21 cellular contexts compared by ENCODE assay signal in genomic region chrX:72052415-72053090, GRCh38.
DNase-seq lines count a peak whose midpoint lies in the region; ATAC-seq, FAIRE-seq and TF ChIP-seq lines count a peak whose summit lies in the region.
"Had no signal": no experiment of that assay in that cellular context is flagged by ENCODE, and none has a peak within 500 bp of the region (broad histone marks: within the 10 kb centered on the region; RNA-seq: fewer than 3 reads in every experiment).

No MANE protein-coding gene starts in this region.

- no peak for TF ChIP-seq CTCF in chondrocyte (IDR thresholded peaks at IDR 0.05)

- TF ChIP-seq POLR2A in GM12892 (IDR thresholded peaks at IDR 0.05; ENCODE audit: low read depth, low read length): no peak

- DNase-seq in activated CD8-positive, alpha-beta memory T cell treated with anti-CD3 and anti-CD28 coated beads for 24 hours: peak; percentile 26
- no peak for DNase-seq in activated CD8-positive, alpha-beta memory T cell treated with anti-CD3 and anti-CD28 coated beads, Interleukin-2, amount 10 ng/mL, durations not matched to agents 7 days and 5 days
- DNase-seq in chondrocyte (ENCODE audit: low spot score) (peak; percentile 2), iPS DF 6.9 (ENCODE audit: low read depth, low spot score) (peak; percentile 29), NCI-H2196 (lab: John Stamatoyannopoulos, UW; ENCODE audit: unreplicated experiment) (no peak), GM12892 (ENCODE audit: insufficient read length) (no peak), kidney glomerular epithelial cell (lab: John Stamatoyannopoulos, UW) (no peak)
- no peak for DNase-seq in stimulated activated CD4-positive, alpha-beta T cell treated with anti-CD3 and anti-CD28 coated beads, Interleukin-15, amount 100 ng/mL, for 24 hours
- DNase-seq: activated effector memory CD4-positive, alpha-beta T cell treated with Interleukin-2 at 50 U/mL for 16 hours; CD4-positive, alpha-beta memory T cell; DMS79 treated with DMSO at 0.1 percent for 48 hours; foreskin keratinocyte; immature natural killer cell; MM.1S; NCI-H2081; NCI-H748 treated with DMSO at 0.1 percent for 48 hours; thyroid gland had no signal

- H3K4me3 ChIP-seq in iPS DF 6.9 (ENCODE audit: low read length): no peak overlapping the region
- H3K4me3 ChIP-seq: thyroid gland had no signal

- H3K4me1 Mint-ChIP-seq in activated CD8-positive, alpha-beta memory T cell treated with anti-CD3 and anti-CD28 coated beads, Interleukin-2, amount 10 ng/mL, durations not matched to agents 7 days and 5 days: peaks cover 2% of the 10 kb centered on the region
- H3K4me1 Mint-ChIP-seq in chondrocyte (ENCODE audit: low read depth): peaks cover 5% of the 10 kb centered on the region

- H3K27me3 ChIP-seq in iPS DF 6.9 (ENCODE audit: control insufficient read depth, insufficient read depth, low read length): no peaks in the 10 kb centered on the region
- H3K27me3 ChIP-seq: foreskin keratinocyte, thyroid gland had no signal

- H3K36me3 Mint-ChIP-seq in activated CD8-positive, alpha-beta memory T cell treated with anti-CD3 and anti-CD28 coated beads, Interleukin-2, amount 10 ng/mL, durations not matched to agents 7 days and 5 days: no peaks in the 10 kb centered on the region
- no peaks in the 10 kb centered on the region for H3K36me3 Mint-ChIP-seq in chondrocyte (ENCODE audit: low read depth)
- H3K36me3 Mint-ChIP-seq: CD4-positive, alpha-beta memory T cell; immature natural killer cell had no signal

- H3K27ac Mint-ChIP-seq in activated CD8-positive, alpha-beta memory T cell treated with anti-CD3 and anti-CD28 coated beads, Interleukin-2, amount 10 ng/mL, durations not matched to agents 7 days and 5 days: no peak overlapping the region
- no peak overlapping the region for H3K27ac Mint-ChIP-seq in chondrocyte (ENCODE audit: unreplicated experiment)
- H3K27ac Mint-ChIP-seq: immature natural killer cell, mesothelial cell of epicardium had no signal

- peak overlapping the region; percentile 80 for H3K27ac ChIP-seq in iPS DF 6.9 (ENCODE audit: low read length)
- H3K27ac ChIP-seq: foreskin keratinocyte, thyroid gland had no signal

- H3K9me3 Mint-ChIP-seq in activated CD8-positive, alpha-beta memory T cell treated with anti-CD3 and anti-CD28 coated beads, Interleukin-2, amount 10 ng/mL, durations not matched to agents 7 days and 5 days (ENCODE audit: low read depth): no peaks in the 10 kb centered on the region
- H3K9me3 Mint-ChIP-seq in chondrocyte (ENCODE audit: low read depth): no peaks in the 10 kb centered on the region
- H3K9me3 Mint-ChIP-seq: CD4-positive, alpha-beta memory T cell; immature natural killer cell had no signal

- no CpG with 5 or more reads among the region's 5 CpGs for WGBS in iPS DF 6.9 (ENCODE audit: insufficient coverage, insufficient read length)

- H3K27me3 Mint-ChIP-seq in activated CD8-positive, alpha-beta memory T cell treated with anti-CD3 and anti-CD28 coated beads, Interleukin-2, amount 10 ng/mL, durations not matched to agents 7 days and 5 days: peaks cover 34% of the 10 kb centered on the region
- H3K27me3 Mint-ChIP-seq in chondrocyte (ENCODE audit: low read depth): no peaks in the 10 kb centered on the region
- H3K27me3 Mint-ChIP-seq: CD4-positive, alpha-beta memory T cell had no signal

- no peak for FAIRE-seq in GM12892 (lab: Jason Lieb, UNC)
- FAIRE-seq: A204.1, H54 had no signal

- CTCF ChIA-PET in activated CD8-positive, alpha-beta memory T cell treated with anti-CD3 and anti-CD28 coated beads, Interleukin-2, amount 10 ng/mL, durations not matched to agents 7 days and 5 days (lab: Charles Lee): no interaction called here

- no peaks in the 10 kb centered on the region for H3K36me3 ChIP-seq in iPS DF 6.9 (ENCODE audit: control insufficient read depth, insufficient read depth, low read length)
- H3K36me3 ChIP-seq: thyroid gland had no signal

- no peak overlapping the region for H3K4me3 Mint-ChIP-seq in activated CD8-positive, alpha-beta memory T cell treated with anti-CD3 and anti-CD28 coated beads, Interleukin-2, amount 10 ng/mL, durations not matched to agents 7 days and 5 days
- no peak overlapping the region for H3K4me3 Mint-ChIP-seq in chondrocyte (ENCODE audit: unreplicated experiment)
- H3K4me3 Mint-ChIP-seq: CD4-positive, alpha-beta memory T cell; immature natural killer cell; mesothelial cell of epicardium had no signal

- H3K4me1 ChIP-seq in iPS DF 6.9 (ENCODE audit: control insufficient read depth, insufficient read depth, low read length): peaks cover 1% of the 10 kb centered on the region
- H3K4me1 ChIP-seq: foreskin keratinocyte, thyroid gland had no signal

- no peaks in the 10 kb centered on the region for H3K9me3 ChIP-seq in iPS DF 6.9 (ENCODE audit: control insufficient read depth, insufficient read depth, low read length)
- H3K9me3 ChIP-seq: thyroid gland had no signal

- ATAC-seq in activated CD8-positive, alpha-beta memory T cell treated with anti-CD3 and anti-CD28 coated beads, Interleukin-2, amount 10 ng/mL, durations not matched to agents 7 days and 5 days: no peak
- ATAC-seq: foreskin keratinocyte, Panc1 had no signal

Comparison
In these comparisons a context has a peak if more than half of its experiments do, and no peak if none do; other contexts are left out.
1. DNase-seq: peak in activated CD8-positive, alpha-beta memory T cell treated with anti-CD3 and anti-CD28 coated beads for 24 hours (single experiment), chondrocyte (single experiment) and iPS DF 6.9 (single experiment); none in activated CD8-positive, alpha-beta memory T cell treated with anti-CD3 and anti-CD28 coated beads, Interleukin-2, amount 10 ng/mL, durations not matched to agents 7 days and 5 days (single experiment), stimulated activated CD4-positive, alpha-beta T cell treated with anti-CD3 and anti-CD28 coated beads, Interleukin-15, amount 100 ng/mL, for 24 hours (single experiment), NCI-H2196 (single experiment), GM12892 (single experiment) and kidney glomerular epithelial cell (single experiment).